In the genomic region with DNA sequence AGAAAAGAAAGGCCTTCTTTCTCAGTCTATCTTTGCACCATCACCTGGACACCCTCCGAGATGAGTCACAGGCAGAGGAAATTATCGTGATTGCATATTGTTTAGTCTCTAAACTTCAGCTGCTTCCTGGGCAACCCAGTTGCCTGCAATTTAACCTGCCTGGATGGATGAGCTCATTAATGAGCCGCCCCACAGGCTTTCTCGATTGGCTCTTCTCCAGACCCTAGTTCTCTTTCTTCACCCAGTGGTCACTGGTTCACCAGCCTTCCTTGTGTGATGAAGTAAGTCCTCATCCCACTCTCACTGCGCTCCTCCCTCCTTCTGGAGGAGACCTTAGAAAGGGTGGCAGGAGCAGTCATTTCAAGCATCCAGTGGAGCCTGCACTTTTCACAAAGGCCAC, we compare ENCODE assay signal across 11 cellular contexts.
DNase-seq lines count a peak whose midpoint lies in the region; ATAC-seq, FAIRE-seq and TF ChIP-seq lines count a peak whose summit lies in the region.
"Had no signal": no experiment of that assay in that cellular context is flagged by ENCODE, and none has a peak within 500 bp of the region (broad histone marks: within the 10 kb centered on the region; RNA-seq: fewer than 3 reads in every experiment).

No MANE protein-coding gene starts in this region.

- no peak for ATAC-seq in HepG2
- no peak for ATAC-seq in HG02884 (IDR thresholded peaks at IDR 0.05; ENCODE audit: unreplicated experiment)

- H2AFZ ChIP-seq in HepG2 (ENCODE audit: low read length): no peak overlapping the region

- intact Hi-C loops in HepG2 (cut with micrococcal nuclease; ENCODE audit: unreplicated experiment): no loop called here

- DNase-seq in NCI-H1105 treated with DMSO at 0.1 percent for 48 hours (lab: John Stamatoyannopoulos, UW) (peak; percentile 24), NCI-H1105 (lab: John Stamatoyannopoulos, UW) (no peak), RWPE1 (ENCODE audit: low spot score) (peak; percentile 95), fibroblast of peridontal ligament (ENCODE audit: extremely low read depth) (peak; percentile 86), stromal cell of bone marrow (ENCODE audit: low read depth) (peak; percentile 49), GM13977 (ENCODE audit: low spot score) (no peak), HepG2 (ENCODE audit: low spot score) (no peak)
- DNase-seq: WERI-Rb-1 had no signal

- in situ Hi-C loops in GM13977 (cut with MboI; ENCODE audit: low pct_unique_long_range_greater_than_20kb, low sequenced_read_pairs, unreplicated experiment) (no loop called here), HepG2 (cut with HindIII; ENCODE audit: extremely low pct_ligation_motif_present, low pct_unique_long_range_greater_than_20kb) (no loop called here)

- peak overlapping the region; percentile 39; the same call in 1 of the 2 replicates for H3K27ac ChIP-seq in RWPE1
- H3K27ac ChIP-seq in HepG2 (ENCODE audit: extremely low read length, insufficient read depth, low read length): no peak overlapping the region
- H3K27ac ChIP-seq: WERI-Rb-1 had no signal

- TF ChIP-seq CTCF in RWPE1 (conservative IDR thresholded peaks at IDR 0.05; ENCODE audit: low read depth): no peak
- TF ChIP-seq CTCF in GM13977 (IDR thresholded peaks at IDR 0.05; ENCODE audit: extremely low read depth, insufficient read depth, missing control alignments): no peak
- no peak for TF ChIP-seq CTCF in HepG2 (CRISPR knock-in tag; IDR thresholded peaks at IDR 0.05)

- CTCF ChIA-PET in RWPE1 (lab: Yijun Ruan, JAX) (no interaction called here), HepG2 (lab: Yijun Ruan, JAX; ENCODE audit: low intra/inter-chr PET ratio, low total read pairs) (no interaction called here)

- H3K4me2 ChIP-seq in HepG2 (ENCODE audit: low read depth, low read length): no peak overlapping the region

- H3K9ac ChIP-seq in HepG2 (ENCODE audit: insufficient read depth, low read depth, low read length): no peak overlapping the region

- peaks cover 1 to 14% of the 10 kb centered on the region in 2 experiments; a peak in 1 of 5 replicates for H3K27me3 ChIP-seq in HepG2 (ENCODE audit: control insufficient read depth in 1 of 2, insufficient read depth in 2 of 2, low read length in 2 of 2)
- H3K27me3 ChIP-seq: ovary had no signal

- POLR2A ChIA-PET in RWPE1 (lab: Yijun Ruan, JAX; ENCODE audit: low non-redundant PET): no interaction called here
- POLR2A ChIA-PET in HepG2 (lab: Yijun Ruan, JAX): no interaction called here

- no peaks in the 10 kb centered on the region for H3K4me1 ChIP-seq in HepG2 (ENCODE audit: insufficient read depth, low read length)

- no peaks in the 10 kb centered on the region for H3K36me3 ChIP-seq in HepG2 (replicated peaks in 1 of 2; ENCODE audit: control insufficient read depth in 1 of 2, insufficient read depth in 2 of 2, low read length in 2 of 2)
- H3K36me3 ChIP-seq: ovary, WERI-Rb-1 had no signal

- no peak for TF ChIP-seq POLR2A in HepG2 (IDR thresholded peaks at IDR 0.05; ENCODE audit: insufficient read depth in 1 of 2, low read depth in 2 of 2, low read length in 2 of 2)

- peaks cover 9% of the 10 kb centered on the region for H3K9me3 ChIP-seq in HepG2 (ENCODE audit: low read length)
- H3K9me3 ChIP-seq: ovary had no signal

- WGBS in HepG2 (ENCODE audit: low lambda C conversion rate): 28% methylated on average over 5 of the region's 5 CpGs

- TF ChIP-seq EP300 in HepG2 (IDR thresholded peaks at IDR 0.05; ENCODE audit: low read depth in 2 of 2, low read length in 2 of 2) (no peak), HepG2 (CRISPR knock-in tag; IDR thresholded peaks at IDR 0.05; ENCODE audit: borderline replicate concordance) (no peak)

- H4K20me1 ChIP-seq in HepG2 (ENCODE audit: insufficient read depth, low read length): no peaks in the 10 kb centered on the region

- H3K79me2 ChIP-seq in HepG2 (ENCODE audit: insufficient read depth, low read length): no peaks in the 10 kb centered on the region

- no peak for FAIRE-seq in HepG2 (lab: Jason Lieb, UNC)
- FAIRE-seq: colon had no signal

- no TSS peak for BruUV-seq in HepG2 (replicated peaks; lab: Mats Ljungman, UMichigan)

- H3K4me3 ChIP-seq in HepG2 (replicated peaks in 1 of 3; ENCODE audit: insufficient read depth in 1 of 3, low read depth in 2 of 3, low read length in 3 of 3): no peak overlapping the region
- H3K4me3 ChIP-seq: ovary had no signal

- no peak for TF ChIP-seq RAD21 in HepG2 (CRISPR knock-in tag; IDR thresholded peaks at IDR 0.05)

TF ChIP-seq in HepG2, 621 proteins besides CTCF, POLR2A, EP300 and RAD21:
- TF ChIP-seq, protein P1, sequence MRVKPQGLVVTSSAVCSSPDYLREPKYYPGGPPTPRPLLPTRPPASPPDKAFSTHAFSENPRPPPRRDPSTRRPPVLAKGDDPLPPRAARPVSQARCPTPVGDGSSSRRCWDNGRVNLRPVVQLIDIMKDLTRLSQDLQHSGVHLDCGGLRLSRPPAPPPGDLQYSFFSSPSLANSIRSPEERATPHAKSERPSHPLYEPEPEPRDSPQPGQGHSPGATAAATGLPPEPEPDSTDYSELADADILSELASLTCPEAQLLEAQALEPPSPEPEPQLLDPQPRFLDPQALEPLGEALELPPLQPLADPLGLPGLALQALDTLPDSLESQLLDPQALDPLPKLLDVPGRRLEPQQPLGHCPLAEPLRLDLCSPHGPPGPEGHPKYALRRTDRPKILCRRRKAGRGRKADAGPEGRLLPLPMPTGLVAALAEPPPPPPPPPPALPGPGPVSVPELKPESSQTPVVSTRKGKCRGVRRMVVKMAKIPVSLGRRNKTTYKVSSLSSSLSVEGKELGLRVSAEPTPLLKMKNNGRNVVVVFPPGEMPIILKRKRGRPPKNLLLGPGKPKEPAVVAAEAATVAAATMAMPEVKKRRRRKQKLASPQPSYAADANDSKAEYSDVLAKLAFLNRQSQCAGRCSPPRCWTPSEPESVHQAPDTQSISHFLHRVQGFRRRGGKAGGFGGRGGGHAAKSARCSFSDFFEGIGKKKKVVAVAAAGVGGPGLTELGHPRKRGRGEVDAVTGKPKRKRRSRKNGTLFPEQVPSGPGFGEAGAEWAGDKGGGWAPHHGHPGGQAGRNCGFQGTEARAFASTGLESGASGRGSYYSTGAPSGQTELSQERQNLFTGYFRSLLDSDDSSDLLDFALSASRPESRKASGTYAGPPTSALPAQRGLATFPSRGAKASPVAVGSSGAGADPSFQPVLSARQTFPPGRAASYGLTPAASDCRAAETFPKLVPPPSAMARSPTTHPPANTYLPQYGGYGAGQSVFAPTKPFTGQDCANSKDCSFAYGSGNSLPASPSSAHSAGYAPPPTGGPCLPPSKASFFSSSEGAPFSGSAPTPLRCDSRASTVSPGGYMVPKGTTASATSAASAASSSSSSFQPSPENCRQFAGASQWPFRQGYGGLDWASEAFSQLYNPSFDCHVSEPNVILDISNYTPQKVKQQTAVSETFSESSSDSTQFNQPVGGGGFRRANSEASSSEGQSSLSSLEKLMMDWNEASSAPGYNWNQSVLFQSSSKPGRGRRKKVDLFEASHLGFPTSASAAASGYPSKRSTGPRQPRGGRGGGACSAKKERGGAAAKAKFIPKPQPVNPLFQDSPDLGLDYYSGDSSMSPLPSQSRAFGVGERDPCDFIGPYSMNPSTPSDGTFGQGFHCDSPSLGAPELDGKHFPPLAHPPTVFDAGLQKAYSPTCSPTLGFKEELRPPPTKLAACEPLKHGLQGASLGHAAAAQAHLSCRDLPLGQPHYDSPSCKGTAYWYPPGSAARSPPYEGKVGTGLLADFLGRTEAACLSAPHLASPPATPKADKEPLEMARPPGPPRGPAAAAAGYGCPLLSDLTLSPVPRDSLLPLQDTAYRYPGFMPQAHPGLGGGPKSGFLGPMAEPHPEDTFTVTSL (CRISPR knock-in tag; IDR thresholded peaks at IDR 0.05; ENCODE audit: borderline replicate concordance): no peak
- no peak for TF ChIP-seq ZNF446 (CRISPR knock-in tag; IDR thresholded peaks at IDR 0.05)
- no peak for TF ChIP-seq MAFK (conservative IDR thresholded peaks at IDR 0.05 in 1 of 2, IDR thresholded peaks at IDR 0.05 in 1 of 2; ENCODE audit: low read length in 2 of 2)
- TF ChIP-seq THAP11 (CRISPR knock-in tag; IDR thresholded peaks at IDR 0.05): no peak

Comparison
In these comparisons a context has a peak if more than half of its experiments do, and no peak if none do; other contexts are left out.
1. DNase-seq: peak in NCI-H1105 treated with DMSO at 0.1 percent for 48 hours (single experiment), RWPE1 (single experiment), fibroblast of peridontal ligament (single experiment) and stromal cell of bone marrow (single experiment); none in NCI-H1105 (single experiment), GM13977 (single experiment) and HepG2 (single experiment).